8 cellular contexts compared by ENCODE assay signal in the genomic region with DNA sequence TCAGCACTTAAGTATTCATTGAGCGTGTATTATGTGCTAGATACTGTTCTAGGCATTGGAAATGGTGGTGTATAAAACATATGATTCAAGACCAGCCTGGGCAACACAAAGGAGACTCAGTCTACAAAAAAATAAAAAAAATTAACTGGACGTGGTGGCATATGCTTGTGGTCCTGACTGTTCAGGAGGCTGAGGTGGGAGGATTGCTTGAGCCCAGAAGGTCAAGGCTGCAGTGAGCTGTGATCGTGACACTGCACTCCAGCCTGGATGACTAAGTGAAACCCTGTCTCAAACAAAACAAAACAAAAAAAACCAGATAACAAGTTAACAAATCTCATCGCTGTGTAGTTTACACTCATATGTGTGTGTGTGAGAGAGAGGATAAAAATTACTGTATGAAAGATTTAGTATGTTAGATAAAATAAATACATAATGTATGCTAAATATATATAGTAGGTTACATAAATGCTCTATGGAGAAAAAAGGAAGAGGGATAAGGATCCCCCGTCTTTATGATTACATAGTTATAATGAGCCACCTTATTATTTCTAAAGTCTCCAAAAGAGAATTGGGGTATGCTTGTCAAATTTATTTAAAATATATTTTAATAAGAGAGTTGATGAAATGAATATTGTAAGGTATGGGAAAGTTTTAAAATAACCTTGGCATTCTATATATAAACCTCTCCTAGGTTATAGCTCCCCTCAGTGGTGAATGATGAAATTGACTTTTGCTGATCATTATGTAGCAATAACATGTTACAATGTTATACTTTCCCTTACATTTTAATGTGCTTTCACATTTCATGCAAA.
DNase-seq lines count a peak whose midpoint lies in the region; ATAC-seq, FAIRE-seq and TF ChIP-seq lines count a peak whose summit lies in the region.

No MANE protein-coding gene starts in this region.

- WGBS in HepG2 (ENCODE audit: low lambda C conversion rate): 53% methylated on average over 5 of the region's 5 CpGs

- peaks cover 23% of the 10 kb centered on the region for H3K4me1 ChIP-seq in HepG2 (ENCODE audit: insufficient read depth, low read length)

- TF ChIP-seq EP300 in HepG2 (IDR thresholded peaks at IDR 0.05; ENCODE audit: low read depth in 2 of 2, low read length in 2 of 2): peak in 1 of 2 experiments; percentile 52; a peak in 2 of 4 replicates
- peak; percentile 56; the same call in 1 of the 2 replicates for TF ChIP-seq EP300 in HepG2 (CRISPR knock-in tag; IDR thresholded peaks at IDR 0.05; ENCODE audit: borderline replicate concordance)

- peaks cover 63% of the 10 kb centered on the region for H3K79me2 ChIP-seq in HepG2 (ENCODE audit: insufficient read depth, low read length)

- intact Hi-C loops in HepG2 (cut with micrococcal nuclease; ENCODE audit: unreplicated experiment): loop anchor here (1.0 to 2.0 kb wide), 4 partner anchors 70 to 351 kb away; a partner anchor contains a TSS

- POLR2A ChIA-PET in HEK293T (lab: Yijun Ruan, JAX): interaction anchor here (1.5 kb wide), 1 partner anchor 70 kb away, joined by 3 read pairs; a partner anchor contains a TSS
- POLR2A ChIA-PET in HepG2 (lab: Yijun Ruan, JAX): interaction anchor here (0.8 to 2.8 kb wide), 9 partner anchors 14 to 318 kb away, joined by 3 to 18 read pairs (median 4); a partner anchor contains a TSS

- peak; percentile 71 for DNase-seq in DMS53 (lab: John Stamatoyannopoulos, UW)
- DNase-seq in HEK293T (ENCODE audit: extremely low spot score): peak; percentile 7
- peak; percentile 2 for DNase-seq in NCI-H748 treated with DMSO at 0.1 percent for 48 hours (lab: John Stamatoyannopoulos, UW)
- DNase-seq in central memory CD4-positive, alpha-beta T cell: peak; percentile 7
- peak; percentile 78 for DNase-seq in HepG2 (ENCODE audit: low spot score)
- no peak for DNase-seq in putamen (ENCODE audit: low spot score)

- H3K9me3 ChIP-seq in HepG2 (ENCODE audit: low read length): no peaks in the 10 kb centered on the region

- no peak overlapping the region for H3K9ac ChIP-seq in HepG2 (ENCODE audit: insufficient read depth, low read depth, low read length)

- FAIRE-seq in HepG2 (lab: Jason Lieb, UNC): peak; percentile 77

- H3K4me3 ChIP-seq in HepG2 (replicated peaks in 1 of 3; ENCODE audit: insufficient read depth in 1 of 3, low read depth in 2 of 3, low read length in 3 of 3): no peak overlapping the region

- H3K36me3 ChIP-seq in HepG2 (replicated peaks in 1 of 2; ENCODE audit: control insufficient read depth in 1 of 2, insufficient read depth in 2 of 2, low read length in 2 of 2): peaks cover 13 to 49% of the 10 kb centered on the region in 2 experiments

- H3K27me3 ChIP-seq in HepG2 (ENCODE audit: control insufficient read depth in 1 of 2, insufficient read depth in 2 of 2, low read length in 2 of 2): no peaks in the 10 kb centered on the region

- peak overlapping the region; percentile 41 for H3K27ac ChIP-seq in HepG2 (ENCODE audit: extremely low read length, insufficient read depth, low read length)

- no TSS peak for BruUV-seq in HepG2 (replicated peaks; lab: Mats Ljungman, UMichigan)

- H4K20me1 ChIP-seq in HepG2 (ENCODE audit: insufficient read depth, low read length): peaks cover 2% of the 10 kb centered on the region; the same call in 1 of the 2 replicates

- TF ChIP-seq CTCF in HepG2 (CRISPR knock-in tag; IDR thresholded peaks at IDR 0.05): peak; percentile 73

- peak; percentile 85 for ATAC-seq in HepG2
- no peak for ATAC-seq in GM19397 (IDR thresholded peaks at IDR 0.05; ENCODE audit: unreplicated experiment)
- ATAC-seq in HG02588 (IDR thresholded peaks at IDR 0.05; ENCODE audit: unreplicated experiment): no peak

- TF ChIP-seq POLR2A in HepG2 (IDR thresholded peaks at IDR 0.05; ENCODE audit: insufficient read depth in 1 of 2, low read depth in 2 of 2, low read length in 2 of 2): no peak

- H3K4me2 ChIP-seq in HepG2 (ENCODE audit: low read depth, low read length): peak overlapping the region; percentile 8; the same call in 1 of the 2 replicates

- CTCF ChIA-PET in HEK293T (lab: Yijun Ruan, JAX) (interaction anchor here (0.6 to 4.3 kb wide), 5 partner anchors 71 to 636 kb away, joined by 3 to 24 read pairs (median 3); no protein-coding TSS in a partner anchor), HepG2 (lab: Yijun Ruan, JAX; ENCODE audit: low intra/inter-chr PET ratio, low total read pairs) (interaction anchor here (0.6 to 2.4 kb wide), 5 partner anchors 67 to 352 kb away, joined by 3 to 34 read pairs (median 3); a partner anchor contains a TSS)

- TF ChIP-seq RAD21 in HepG2 (CRISPR knock-in tag; IDR thresholded peaks at IDR 0.05): peak; percentile 75

- H2AFZ ChIP-seq in HepG2 (ENCODE audit: low read length): no peak overlapping the region

- in situ Hi-C loops in HepG2 (cut with HindIII; ENCODE audit: extremely low pct_ligation_motif_present, low pct_unique_long_range_greater_than_20kb): loop anchor here (5.0 kb wide), 1 partner anchor 317 kb away; no protein-coding TSS in a partner anchor

TF ChIP-seq in HEK293T, 16 proteins besides CTCF, POLR2A, EP300 and RAD21:
- TF ChIP-seq SP1 (IDR thresholded peaks at IDR 0.05): no peak
- TF ChIP-seq ZNF384 (IDR thresholded peaks at IDR 0.05): no peak
- no peak for TF ChIP-seq NFRKB (IDR thresholded peaks at IDR 0.05)
- TF ChIP-seq, protein P1, sequence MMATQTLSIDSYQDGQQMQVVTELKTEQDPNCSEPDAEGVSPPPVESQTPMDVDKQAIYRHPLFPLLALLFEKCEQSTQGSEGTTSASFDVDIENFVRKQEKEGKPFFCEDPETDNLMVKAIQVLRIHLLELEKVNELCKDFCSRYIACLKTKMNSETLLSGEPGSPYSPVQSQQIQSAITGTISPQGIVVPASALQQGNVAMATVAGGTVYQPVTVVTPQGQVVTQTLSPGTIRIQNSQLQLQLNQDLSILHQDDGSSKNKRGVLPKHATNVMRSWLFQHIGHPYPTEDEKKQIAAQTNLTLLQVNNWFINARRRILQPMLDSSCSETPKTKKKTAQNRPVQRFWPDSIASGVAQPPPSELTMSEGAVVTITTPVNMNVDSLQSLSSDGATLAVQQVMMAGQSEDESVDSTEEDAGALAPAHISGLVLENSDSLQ (IDR thresholded peaks at IDR 0.05): no peak
- no peak for TF ChIP-seq ELF4 (IDR thresholded peaks at IDR 0.05)
- TF ChIP-seq BHLHE40 (IDR thresholded peaks at IDR 0.05; ENCODE audit: borderline replicate concordance): no peak
- TF ChIP-seq LEF1 (IDR thresholded peaks at IDR 0.05; ENCODE audit: borderline replicate concordance): no peak
- no peak for TF ChIP-seq FOXA1 (IDR thresholded peaks at IDR 0.05)
- no peak for TF ChIP-seq HDGF (IDR thresholded peaks at IDR 0.05; ENCODE audit: borderline replicate concordance)
- TF ChIP-seq SUZ12 (IDR thresholded peaks at IDR 0.05): no peak
- no peak for TF ChIP-seq ARNT (IDR thresholded peaks at IDR 0.05)
TF ChIP-seq in HEK293T: peak in this region for 0.

TF ChIP-seq in HepG2, 621 proteins besides CTCF, POLR2A, EP300 and RAD21 (continues in another document):
- TF ChIP-seq, protein P2, sequence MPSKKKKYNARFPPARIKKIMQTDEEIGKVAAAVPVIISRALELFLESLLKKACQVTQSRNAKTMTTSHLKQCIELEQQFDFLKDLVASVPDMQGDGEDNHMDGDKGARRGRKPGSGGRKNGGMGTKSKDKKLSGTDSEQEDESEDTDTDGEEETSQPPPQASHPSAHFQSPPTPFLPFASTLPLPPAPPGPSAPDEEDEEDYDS (CRISPR knock-in tag; IDR thresholded peaks at IDR 0.05): no peak
- no peak for TF ChIP-seq LCORL (IDR thresholded peaks at IDR 0.05)
- TF ChIP-seq LCORL (CRISPR knock-in tag; IDR thresholded peaks at IDR 0.05): 0 out of 2 replicates have a peak, but pooled peaks have one; percentile 22
- peak; percentile 23; the same call in 1 of the 2 replicates for TF ChIP-seq HOXA3 (CRISPR knock-in tag; IDR thresholded peaks at IDR 0.05)
- TF ChIP-seq ZNF44 (CRISPR knock-in tag; IDR thresholded peaks at IDR 0.05): no peak
- TF ChIP-seq ZNF431 (CRISPR knock-in tag; IDR thresholded peaks at IDR 0.05; ENCODE audit: borderline replicate concordance, low read depth): no peak
- no peak for TF ChIP-seq CC2D1A (CRISPR knock-in tag; IDR thresholded peaks at IDR 0.05)
- no peak for TF ChIP-seq ATM (IDR thresholded peaks at IDR 0.05; ENCODE audit: borderline replicate concordance)
- 0 out of 2 replicates have a peak, but pooled peaks have one; percentile 12 for TF ChIP-seq PPARG (CRISPR knock-in tag; conservative IDR thresholded peaks at IDR 0.05)
- TF ChIP-seq, protein P3, sequence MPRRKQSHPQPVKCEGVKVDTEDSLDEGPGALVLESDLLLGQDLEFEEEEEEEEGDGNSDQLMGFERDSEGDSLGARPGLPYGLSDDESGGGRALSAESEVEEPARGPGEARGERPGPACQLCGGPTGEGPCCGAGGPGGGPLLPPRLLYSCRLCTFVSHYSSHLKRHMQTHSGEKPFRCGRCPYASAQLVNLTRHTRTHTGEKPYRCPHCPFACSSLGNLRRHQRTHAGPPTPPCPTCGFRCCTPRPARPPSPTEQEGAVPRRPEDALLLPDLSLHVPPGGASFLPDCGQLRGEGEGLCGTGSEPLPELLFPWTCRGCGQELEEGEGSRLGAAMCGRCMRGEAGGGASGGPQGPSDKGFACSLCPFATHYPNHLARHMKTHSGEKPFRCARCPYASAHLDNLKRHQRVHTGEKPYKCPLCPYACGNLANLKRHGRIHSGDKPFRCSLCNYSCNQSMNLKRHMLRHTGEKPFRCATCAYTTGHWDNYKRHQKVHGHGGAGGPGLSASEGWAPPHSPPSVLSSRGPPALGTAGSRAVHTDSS (CRISPR knock-in tag; conservative IDR thresholded peaks at IDR 0.05): no peak
- TF ChIP-seq IRX3 (CRISPR knock-in tag; IDR thresholded peaks at IDR 0.05; ENCODE audit: borderline replicate concordance, low read depth): no peak
- TF ChIP-seq, protein P4, sequence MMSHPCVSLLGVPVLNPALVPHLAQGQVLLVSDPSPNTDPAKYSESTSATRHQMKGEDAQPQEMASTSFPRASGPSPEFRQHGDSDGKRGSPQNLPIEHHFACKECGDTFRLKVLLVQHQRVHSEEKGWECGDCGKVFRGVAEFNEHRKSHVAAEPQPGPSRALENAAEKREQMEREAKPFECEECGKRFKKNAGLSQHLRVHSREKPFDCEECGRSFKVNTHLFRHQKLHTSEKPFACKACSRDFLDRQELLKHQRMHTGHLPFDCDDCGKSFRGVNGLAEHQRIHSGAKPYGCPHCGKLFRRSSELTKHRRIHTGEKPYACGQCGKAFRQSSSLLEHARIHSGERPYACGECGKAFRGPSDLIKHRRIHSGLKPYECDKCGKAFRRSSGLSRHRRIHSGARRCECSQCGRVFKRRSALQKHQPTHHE (CRISPR knock-in tag; IDR thresholded peaks at IDR 0.05; ENCODE audit: borderline replicate concordance): no peak
- peak; percentile 68; the same call in 1 of the 2 replicates for TF ChIP-seq NR2C2 (CRISPR knock-in tag; IDR thresholded peaks at IDR 0.05; ENCODE audit: borderline replicate concordance)
- TF ChIP-seq ISX (CRISPR knock-in tag; conservative IDR thresholded peaks at IDR 0.05): no peak
- no peak for TF ChIP-seq SRSF1 (optimal IDR thresholded peaks at IDR 0.05; ENCODE audit: low read depth, low read length)
- TF ChIP-seq ZNF773 (CRISPR knock-in tag; IDR thresholded peaks at IDR 0.05; ENCODE audit: borderline replicate concordance): no peak
- TF ChIP-seq MTF2 (CRISPR knock-in tag; IDR thresholded peaks at IDR 0.05; ENCODE audit: borderline replicate concordance): no peak
- TF ChIP-seq ZBTB38 (CRISPR knock-in tag; IDR thresholded peaks at IDR 0.05): no peak
